8 cellular contexts compared by ENCODE assay signal in the genomic region with DNA sequence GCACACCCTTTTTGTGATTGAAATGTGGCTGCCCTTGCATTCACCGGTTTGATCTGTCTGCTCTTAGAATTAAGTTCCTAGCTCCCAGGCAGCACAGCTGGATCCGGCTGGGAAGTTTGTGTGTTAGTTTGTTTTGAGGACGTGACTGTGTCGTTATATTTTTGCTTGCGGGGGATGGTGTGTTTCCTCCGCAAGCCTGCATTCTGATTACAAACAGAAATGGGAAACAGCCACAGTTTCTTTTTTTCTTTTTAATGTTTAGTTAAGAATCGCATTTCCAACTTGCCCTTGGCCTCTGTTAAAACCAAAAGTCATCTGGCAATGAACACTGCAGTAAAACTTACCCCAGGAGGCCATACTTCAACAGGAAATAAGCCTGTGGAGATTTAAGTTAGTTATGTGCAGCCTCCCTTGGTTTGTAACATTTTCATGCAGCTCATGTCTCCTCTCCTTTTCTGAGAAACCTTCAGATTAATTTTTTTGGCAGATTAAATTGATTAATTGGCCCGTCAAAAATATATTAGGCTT. TPM values are rescaled to one million over a fixed set of nuclear protein-coding genes. Genes with fewer than 3 reads are reported as not detected.
A peak's percentile ranks its signal among the peaks of the same experiment; 100 is the strongest.
DNase-seq lines count a peak whose midpoint lies in the region; ATAC-seq, FAIRE-seq and TF ChIP-seq lines count a peak whose summit lies in the region.

No MANE protein-coding gene starts in this region.

- H3K36me3 ChIP-seq in HUES64 (ENCODE audit: insufficient read depth, low read length) (no peaks in the 10 kb centered on the region), adrenal gland (replicated peaks in 1 of 2) (no peaks in the 10 kb centered on the region), iPS-15b (ENCODE audit: control insufficient read depth, insufficient read depth, low read length) (no peaks in the 10 kb centered on the region), skeletal muscle tissue (ENCODE audit: control insufficient read depth in 3 of 3, insufficient read depth in 3 of 3, low read length in 3 of 3) (no peaks in the 10 kb centered on the region)

- intact Hi-C loops in adrenal gland (cut with DNase I), result no loop called here

- peaks cover 19% of the 10 kb centered on the region for H3K4me1 ChIP-seq in HUES64 (ENCODE audit: insufficient read depth, low read length)
- H3K4me1 ChIP-seq in adrenal gland (replicated peaks in 1 of 2), result peaks cover 14 to 37% of the 10 kb centered on the region in 2 donors
- H3K4me1 ChIP-seq in iPS-15b (ENCODE audit: control insufficient read depth, insufficient read depth, low read length), result peaks cover 11% of the 10 kb centered on the region
- H3K4me1 ChIP-seq in skeletal muscle tissue (ENCODE audit: control insufficient read depth in 3 of 3, insufficient read depth in 3 of 3, low read length in 3 of 3), result peaks cover 0 to 4% (median 4%) of the 10 kb centered on the region in 3 donors

- no peak for TF ChIP-seq CTCF in adrenal gland (IDR thresholded peaks at IDR 0.05)

- H3K27ac ChIP-seq in HUES64 (ENCODE audit: low read depth, low read length), result peak overlapping the region; percentile 87; the same call in 1 of the 2 replicates
- H3K27ac ChIP-seq in adrenal gland, result peak overlapping the region in 4 of 5 donors; percentile 82 to 94 (median 92)
- peak overlapping the region; percentile 87 for H3K27ac ChIP-seq in skeletal muscle tissue (ENCODE audit: low read depth, low read length)

- H3K4me3 ChIP-seq in HUES64 (ENCODE audit: low read length), result peak overlapping the region; percentile 89
- H3K4me3 ChIP-seq in adrenal gland, result peak overlapping the region; percentile 58 to 99 (median 88)
- peak overlapping the region; percentile 83 for H3K4me3 ChIP-seq in iPS-15b (ENCODE audit: low read depth, low read length)
- H3K4me3 ChIP-seq in skeletal muscle tissue (ENCODE audit: low read length in 3 of 3), result peak overlapping the region; percentile 83 to 89 (median 87)

- peak in 1 of 2 donors; percentile 12 for TF ChIP-seq POLR2A in adrenal gland (IDR thresholded peaks at IDR 0.05)

- under 1% methylated on average over 8 of the region's 8 CpGs for WGBS in HUES64
- 0 to 1% (median 1%) methylated on average over 7 to 8 of the region's 8 CpGs for WGBS in adrenal gland, 4 donors

- no peak for DNase-seq in GM18507 (ENCODE audit: extremely low spot score, insufficient read length, low read depth)
- peak in 2 of 7 donors; percentile 39 to 63 for DNase-seq in adrenal gland
- DNase-seq in stimulated activated CD4-positive, alpha-beta T cell treated with anti-CD3 and anti-CD28 coated beads, Interleukin-15, amount 100 ng/mL, for 24 hours, result no peak
- DNase-seq in NK-92 (lab: John Stamatoyannopoulos, UW; ENCODE audit: unreplicated experiment), result no peak

- H3K9me3 ChIP-seq in HUES64 (ENCODE audit: insufficient read depth, low read depth, low read length) (no peaks in the 10 kb centered on the region), adrenal gland (replicated peaks in 1 of 3) (no peaks in the 10 kb centered on the region), iPS-15b (ENCODE audit: control insufficient read depth, insufficient read depth, low read length) (no peaks in the 10 kb centered on the region), skeletal muscle tissue (ENCODE audit: control insufficient read depth in 3 of 3, low read length in 3 of 3) (no peaks in the 10 kb centered on the region)

- H3K9ac ChIP-seq in HUES64 (ENCODE audit: low read depth, low read length) (peak overlapping the region; percentile 80), iPS-15b (ENCODE audit: low read depth, low read length) (peak overlapping the region; percentile 77), skeletal muscle tissue (ENCODE audit: low read depth in 1 of 3, low read length in 3 of 3) (peak overlapping the region; percentile 82 to 89 (median 86))

- ATAC-seq in GM21825 (IDR thresholded peaks at IDR 0.05; ENCODE audit: unreplicated experiment), result no peak

- peaks cover 3% of the 10 kb centered on the region; the same call in 1 of the 2 replicates for H3K27me3 ChIP-seq in HUES64 (ENCODE audit: insufficient read depth, low read length)
- no peaks in the 10 kb centered on the region for H3K27me3 ChIP-seq in adrenal gland
- peaks cover 4% of the 10 kb centered on the region for H3K27me3 ChIP-seq in iPS-15b (ENCODE audit: control insufficient read depth, insufficient read depth, low read length)
- no peaks in the 10 kb centered on the region for H3K27me3 ChIP-seq in skeletal muscle tissue (ENCODE audit: control insufficient read depth in 3 of 3, insufficient read depth in 3 of 3, low read length in 3 of 3)

- FAIRE-seq in GM18507 (lab: Jason Lieb, UNC), result peak; percentile 69

RNA-seq across cellular contexts. Expression of a gene that starts 0.9 kb away (rescaled TPM):
- polyA plus RNA-seq in HUES64 (2013, experiment 1 of 2), result 16.5 TPM
- polyA plus RNA-seq in HUES64 (2013, experiment 2 of 2), result 17.8 TPM
- total RNA-seq in adrenal gland (10 to 100 TPM; 17.4 to 42.5 (median 25.4) TPM), skeletal muscle tissue (19.8 TPM)
- polyA plus RNA-seq in adrenal gland, result 10 to 100 TPM in 1 of 3 donors, 1 to 10 TPM in 2; 3.9 to 18.3 (median 5.5) TPM
